8 cellular contexts compared by ENCODE assay signal in the genomic region with DNA sequence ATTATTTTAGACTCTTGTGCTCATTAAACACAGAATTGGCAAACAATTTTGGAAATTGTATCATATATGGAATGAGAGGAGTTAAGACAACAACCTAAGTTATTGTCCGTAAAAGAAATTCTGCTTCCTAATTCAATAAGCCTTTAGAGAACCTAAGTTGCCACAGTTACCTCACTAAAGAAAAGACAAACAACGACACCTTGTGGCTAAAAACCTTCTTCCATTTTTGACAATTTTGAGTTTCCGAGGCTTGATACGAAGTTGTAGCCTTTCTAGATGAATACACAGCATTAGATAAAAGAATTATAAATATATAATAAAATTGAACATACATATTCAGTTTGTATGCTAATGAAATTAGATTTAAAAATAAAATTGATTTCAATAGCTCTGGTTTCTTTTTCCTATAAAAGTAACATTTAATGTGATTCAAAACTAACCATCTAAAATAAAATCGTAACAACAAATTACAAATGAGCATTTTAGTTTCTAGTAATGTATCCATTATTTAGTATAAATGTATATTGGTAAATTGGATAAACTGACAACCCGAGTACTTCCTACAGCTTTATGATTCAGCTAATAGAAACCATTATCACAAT.
DNase-seq lines count a peak whose midpoint lies in the region; ATAC-seq and TF ChIP-seq lines count a peak whose summit lies in the region.

No MANE protein-coding gene starts in this region.

- ATAC-seq in GM18502 (IDR thresholded peaks at IDR 0.05; ENCODE audit: poor library complexity, unreplicated experiment) (peak; percentile 66), sciatic nerve (peak; percentile 36), HG03175 (IDR thresholded peaks at IDR 0.05; ENCODE audit: unreplicated experiment) (no peak)
- no peak for ATAC-seq in activated CD4-positive, CD25-positive, alpha-beta regulatory T cell treated with anti-CD3 and anti-CD28 coated beads, Interleukin-2, amount 50 U/mL, for 24 hours

- no peak overlapping the region for H3K27ac ChIP-seq in ACC112 (ENCODE audit: low read depth, low read length)

- DNase-seq in HT-29 (ENCODE audit: low spot score) (peak; percentile 61), RPMI7951 (ENCODE audit: low read depth) (peak; percentile 33), fibroblast of mammary gland (ENCODE audit: low read depth) (peak; percentile 80), sciatic nerve (ENCODE audit: low spot score) (no peak)

- no peaks in the 10 kb centered on the region for H3K27me3 ChIP-seq in ACC112 (ENCODE audit: insufficient read depth, low read length)

- no peaks in the 10 kb centered on the region for H3K79me2 ChIP-seq in ACC112 (ENCODE audit: control insufficient read depth, insufficient read depth, low read length, unreplicated experiment)

- H3K4me3 ChIP-seq in ACC112 (ENCODE audit: low read depth, low read length): 0 out of 2 replicates have a peak overlapping the region, but pooled peaks have one; percentile 39
- no peak overlapping the region for H3K4me3 ChIP-seq in fibroblast of mammary gland (ENCODE audit: control insufficient read depth, low read depth, low read length)

- H2AFZ ChIP-seq in ACC112 (ENCODE audit: low read length, unreplicated experiment): peak overlapping the region; percentile 61

- intact Hi-C loops in sciatic nerve (cut with DNase I): no loop called here

- no peaks in the 10 kb centered on the region for H3K36me3 ChIP-seq in ACC112 (ENCODE audit: insufficient read depth, low read length)

- peak; percentile 59 for TF ChIP-seq CTCF in fibroblast of mammary gland (conservative IDR thresholded peaks at IDR 0.05; ENCODE audit: control insufficient read depth, insufficient read depth, low read depth, low read length)

- H3K4me1 ChIP-seq in ACC112 (ENCODE audit: control insufficient read depth, insufficient read depth, low read length, unreplicated experiment): peaks cover 8% of the 10 kb centered on the region

Comparison
In these comparisons a context has a peak if more than half of its experiments do, and no peak if none do; other contexts are left out.
1. ATAC-seq: peak in GM18502 (single experiment) and sciatic nerve (single experiment); none in HG03175 (single experiment) and activated CD4-positive, CD25-positive, alpha-beta regulatory T cell treated with anti-CD3 and anti-CD28 coated beads, Interleukin-2, amount 50 U/mL, for 24 hours (0 of 2).